In the genomic region with DNA sequence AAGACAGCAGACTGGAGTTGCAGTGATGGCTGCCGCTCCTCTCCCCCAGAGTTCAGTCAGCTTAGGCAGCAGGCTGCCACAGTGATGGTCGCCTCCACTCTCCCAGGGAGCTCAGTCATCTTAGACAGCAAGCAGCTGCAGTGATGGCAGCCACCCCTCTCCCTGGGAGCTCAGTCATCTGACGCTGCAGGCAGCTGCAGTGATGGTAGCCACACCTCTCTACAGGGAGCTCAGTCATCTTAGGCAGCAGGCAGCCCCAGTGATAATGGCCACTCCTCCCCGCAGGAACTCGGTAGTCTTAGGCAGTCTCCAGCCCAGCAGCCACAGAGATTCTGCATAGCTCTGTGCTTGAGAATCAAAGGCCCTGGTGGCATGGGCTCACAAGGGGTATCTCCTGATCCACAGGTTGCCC, we compare ENCODE assay signal across 17 cellular contexts.
DNase-seq lines count a peak whose midpoint lies in the region; ATAC-seq and TF ChIP-seq lines count a peak whose summit lies in the region.
"Had no signal": no experiment of that assay in that cellular context is flagged by ENCODE, and none has a peak within 500 bp of the region (broad histone marks: within the 10 kb centered on the region; RNA-seq: fewer than 3 reads in every experiment).

No MANE protein-coding gene starts in this region.

- DNase-seq in GM12865 (ENCODE audit: low read depth) (peak; percentile 25), NCI-H146 (lab: John Stamatoyannopoulos, UW) (peak; percentile 91), brain pericyte (ENCODE audit: low read depth, low spot score) (peak; percentile 26), T-helper 2 cell (no peak), SW 1271 (lab: John Stamatoyannopoulos, UW) (no peak)
- DNase-seq: activated naive CD8-positive, alpha-beta T cell treated with anti-CD3 and anti-CD28 coated beads for 36 hours; central memory CD4-positive, alpha-beta T cell; foreskin fibroblast; mucosa of descending colon; Peyer's patch; psoas muscle had no signal

- peaks cover 17% of the 10 kb centered on the region for H3K9me3 Mint-ChIP-seq in nephron

- TF ChIP-seq CTCF in GM12865 (IDR thresholded peaks at IDR 0.05; ENCODE audit: insufficient read depth, low read depth, low read length, missing control alignments), result no peak
- TF ChIP-seq CTCF in nephron (IDR thresholded peaks at IDR 0.05; ENCODE audit: unreplicated experiment in 3 of 3), result no peak

- peak overlapping the region in 2 of 3 experiments; percentile 70 to 86 for H3K27ac Mint-ChIP-seq in nephron
- H3K27ac Mint-ChIP-seq: activated naive CD8-positive, alpha-beta T cell treated with anti-CD3 and anti-CD28 coated beads for 36 hours; T-helper 1 cell treated with Interleukin-12 subunit alpha and Interleukin-12 subunit beta and Interleukin-4 antibody, amounts not matched to agents 30 μg/mL and 1 μg/mL, for 36 hours had no signal

- H3K36me3 Mint-ChIP-seq in nephron (ENCODE audit: low read depth), result no peaks in the 10 kb centered on the region
- H3K36me3 Mint-ChIP-seq: activated naive CD8-positive, alpha-beta T cell treated with anti-CD3 and anti-CD28 coated beads for 36 hours had no signal

- no peak overlapping the region for H3K4me3 ChIP-seq in GM12865 (ENCODE audit: low read depth, low read length)
- H3K4me3 ChIP-seq: BLaER1 treated with 17β-estradiol and CSF1 and Interleukin-3, amounts not matched to agents 10 nM and 100 nM; mucosa of descending colon; Peyer's patch; psoas muscle; tibial nerve had no signal

- peak overlapping the region in 1 of 3 experiments; percentile 8 for H3K4me3 Mint-ChIP-seq in nephron
- H3K4me3 Mint-ChIP-seq: activated naive CD8-positive, alpha-beta T cell treated with anti-CD3 and anti-CD28 coated beads for 36 hours; T-helper 1 cell treated with Interleukin-12 subunit alpha and Interleukin-12 subunit beta and Interleukin-4 antibody, amounts not matched to agents 30 μg/mL and 1 μg/mL, for 36 hours had no signal

- H3K4me1 Mint-ChIP-seq in nephron, result peaks cover 22% of the 10 kb centered on the region
- H3K4me1 Mint-ChIP-seq: activated naive CD8-positive, alpha-beta T cell treated with anti-CD3 and anti-CD28 coated beads for 36 hours had no signal

- H3K27me3 Mint-ChIP-seq in nephron (ENCODE audit: low read depth), result no peaks in the 10 kb centered on the region
- H3K27me3 Mint-ChIP-seq: activated naive CD8-positive, alpha-beta T cell treated with anti-CD3 and anti-CD28 coated beads for 36 hours had no signal

- no peak for ATAC-seq in HG03521 (IDR thresholded peaks at IDR 0.05; ENCODE audit: unreplicated experiment)
- ATAC-seq in HG03571 (IDR thresholded peaks at IDR 0.05; ENCODE audit: unreplicated experiment), result no peak
- ATAC-seq: mucosa of descending colon, psoas muscle had no signal

Comparison
In these comparisons a context has a peak if more than half of its experiments do, and no peak if none do; other contexts are left out.
1. DNase-seq: peak in GM12865 (single experiment), NCI-H146 (single experiment) and brain pericyte (single experiment); none in T-helper 2 cell (0 of 5) and SW 1271 (0 of 2).